Comparison of ENCODE assay signal across 1 cellular context in the genomic region with DNA sequence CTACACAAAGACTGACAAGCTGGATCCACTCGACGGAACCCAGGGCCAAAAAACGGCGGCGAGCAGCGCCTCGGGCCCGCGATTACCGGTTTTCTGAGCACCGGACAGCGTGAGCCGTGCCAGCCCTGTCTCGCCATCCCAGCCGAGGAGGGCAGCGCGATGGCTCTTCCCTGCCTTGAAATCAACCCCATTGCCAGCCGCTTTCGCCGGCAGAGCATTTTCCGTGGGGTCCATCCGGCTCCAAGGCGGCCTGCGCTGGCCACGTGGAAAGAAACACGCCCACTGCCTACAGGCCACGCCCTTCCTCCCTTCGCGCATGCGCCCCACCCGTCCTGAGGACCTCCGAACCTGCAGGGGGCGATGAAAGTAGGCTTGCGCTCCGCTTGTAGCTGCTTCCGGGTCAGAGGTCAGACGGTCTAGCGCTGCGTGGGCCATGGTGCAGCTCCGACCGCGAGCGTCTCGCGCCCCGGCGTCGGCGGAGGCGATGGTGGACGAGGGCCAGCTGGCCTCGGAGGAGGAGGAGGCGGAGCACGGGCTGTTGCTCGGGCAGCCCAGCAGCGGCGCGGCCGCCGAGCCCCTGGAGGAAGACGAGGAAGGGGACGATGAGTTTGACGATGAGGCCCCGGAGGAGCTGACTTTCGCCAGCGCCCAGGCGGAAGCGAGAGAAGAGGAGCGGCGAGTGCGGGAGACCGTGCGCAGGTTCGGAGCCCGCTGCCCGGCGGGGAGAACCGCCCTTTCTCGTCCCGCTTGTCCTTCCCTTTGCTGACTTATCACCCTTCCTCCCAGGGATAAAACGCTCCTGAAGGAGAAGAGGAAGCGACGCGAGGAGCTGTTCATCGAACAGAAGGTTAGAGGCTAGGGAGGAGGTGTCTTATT.
A peak's percentile ranks its signal among the peaks of the same experiment; 100 is the strongest.
TF ChIP-seq lines count a peak whose summit lies in the region.

TSS of gene NOL7 (plus strand) at position 410 of the 876 bp plus-strand sequence. CDS start at position 434, 24 bp downstream.

TF ChIP-seq in K562, 482 proteins besides CTCF, POLR2A, EP300 and RAD21 (continued from another document and continues in another):
- TF ChIP-seq POLR3G (IDR thresholded peaks at IDR 0.05; ENCODE audit: extremely low read depth, insufficient read length, insufficient replicate concordance), result no peak
- peak; percentile 80 for TF ChIP-seq DACH1 (IDR thresholded peaks at IDR 0.05; ENCODE audit: partially characterized antibody)
- peak; percentile 96 for TF ChIP-seq EGR1 (conservative IDR thresholded peaks at IDR 0.05)
- TF ChIP-seq, protein P1, sequence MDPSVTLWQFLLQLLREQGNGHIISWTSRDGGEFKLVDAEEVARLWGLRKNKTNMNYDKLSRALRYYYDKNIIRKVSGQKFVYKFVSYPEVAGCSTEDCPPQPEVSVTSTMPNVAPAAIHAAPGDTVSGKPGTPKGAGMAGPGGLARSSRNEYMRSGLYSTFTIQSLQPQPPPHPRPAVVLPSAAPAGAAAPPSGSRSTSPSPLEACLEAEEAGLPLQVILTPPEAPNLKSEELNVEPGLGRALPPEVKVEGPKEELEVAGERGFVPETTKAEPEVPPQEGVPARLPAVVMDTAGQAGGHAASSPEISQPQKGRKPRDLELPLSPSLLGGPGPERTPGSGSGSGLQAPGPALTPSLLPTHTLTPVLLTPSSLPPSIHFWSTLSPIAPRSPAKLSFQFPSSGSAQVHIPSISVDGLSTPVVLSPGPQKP (CRISPR knock-in tag; IDR thresholded peaks at IDR 0.05), result no peak
- TF ChIP-seq ZBTB2 (IDR thresholded peaks at IDR 0.05), result peak; percentile 97
- no peak for TF ChIP-seq SMARCB1 (IDR thresholded peaks at IDR 0.05; ENCODE audit: insufficient read length, low read depth)
- TF ChIP-seq PHF20 (IDR thresholded peaks at IDR 0.05; ENCODE audit: partially characterized antibody), result peak; percentile 98
- peak; percentile 64 for TF ChIP-seq NFIC (IDR thresholded peaks at IDR 0.05)
- TF ChIP-seq JUNB (CRISPR knock-in tag; conservative IDR thresholded peaks at IDR 0.05), result no peak
- TF ChIP-seq MXI1 (IDR thresholded peaks at IDR 0.05; ENCODE audit: low read depth, low read length), result peak; percentile 99
- no peak for TF ChIP-seq ZNF347 (CRISPR knock-in tag; IDR thresholded peaks at IDR 0.05; ENCODE audit: low read depth)
- TF ChIP-seq SUPT5H (IDR thresholded peaks at IDR 0.05), result peak; percentile 98
- TF ChIP-seq PHB (CRISPR knock-in tag; IDR thresholded peaks at IDR 0.05), result peak; percentile 82; the same call in 1 of the 2 replicates
- peak; percentile 100 for TF ChIP-seq MYC (IDR thresholded peaks at IDR 0.05; ENCODE audit: low read depth, low read length)
- TF ChIP-seq MYC (CRISPR knock-in tag; IDR thresholded peaks at IDR 0.05; ENCODE audit: borderline replicate concordance, low read depth), result peak; percentile 99
- 0 out of 2 replicates have a peak, but pooled peaks have one; percentile 59 for TF ChIP-seq CLOCK (CRISPR knock-in tag; IDR thresholded peaks at IDR 0.05; ENCODE audit: borderline replicate concordance)
- TF ChIP-seq HNRNPUL1 (IDR thresholded peaks at IDR 0.05; ENCODE audit: low read length), result no peak
- peak; percentile 24 for TF ChIP-seq TEAD4 (IDR thresholded peaks at IDR 0.05; ENCODE audit: low read length)
- no peak for TF ChIP-seq TEAD4 (CRISPR knock-in tag; IDR thresholded peaks at IDR 0.05; ENCODE audit: borderline replicate concordance)
- no peak for TF ChIP-seq GABPB2 (CRISPR knock-in tag; conservative IDR thresholded peaks at IDR 0.05)
- peak; percentile 51 for TF ChIP-seq FOSL1 (tag; conservative IDR thresholded peaks at IDR 0.05)
- TF ChIP-seq, protein P2, sequence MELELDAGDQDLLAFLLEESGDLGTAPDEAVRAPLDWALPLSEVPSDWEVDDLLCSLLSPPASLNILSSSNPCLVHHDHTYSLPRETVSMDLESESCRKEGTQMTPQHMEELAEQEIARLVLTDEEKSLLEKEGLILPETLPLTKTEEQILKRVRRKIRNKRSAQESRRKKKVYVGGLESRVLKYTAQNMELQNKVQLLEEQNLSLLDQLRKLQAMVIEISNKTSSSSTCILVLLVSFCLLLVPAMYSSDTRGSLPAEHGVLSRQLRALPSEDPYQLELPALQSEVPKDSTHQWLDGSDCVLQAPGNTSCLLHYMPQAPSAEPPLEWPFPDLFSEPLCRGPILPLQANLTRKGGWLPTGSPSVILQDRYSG (tag; conservative IDR thresholded peaks at IDR 0.05; ENCODE audit: low read depth), result peak; percentile 71
- TF ChIP-seq CBX3 (IDR thresholded peaks at IDR 0.05; ENCODE audit: borderline replicate concordance in 1 of 2, low read length in 2 of 2), result peak in 1 of 2 experiments; percentile 97; a peak in 2 of 3 replicates
- TF ChIP-seq ZNF384 (IDR thresholded peaks at IDR 0.05; ENCODE audit: low read depth, low read length), result 0 out of 2 replicates have a peak, but pooled peaks have one; percentile 43
- TF ChIP-seq ATF3 (IDR thresholded peaks at IDR 0.05), result no peak
- TF ChIP-seq ATF3 (CRISPR knock-in tag; conservative IDR thresholded peaks at IDR 0.05), result peak; percentile 87; the same call in 1 of the 2 replicates
- TF ChIP-seq FOXA3 (CRISPR knock-in tag; conservative IDR thresholded peaks at IDR 0.05 in 1 of 2, IDR thresholded peaks at IDR 0.05 in 1 of 2), result peak in 1 of 2 experiments; percentile 76; a peak in 1 of 4 replicates
- peak; percentile 96 for TF ChIP-seq RB1 (IDR thresholded peaks at IDR 0.05; ENCODE audit: low read depth)
- TF ChIP-seq, protein P3, sequence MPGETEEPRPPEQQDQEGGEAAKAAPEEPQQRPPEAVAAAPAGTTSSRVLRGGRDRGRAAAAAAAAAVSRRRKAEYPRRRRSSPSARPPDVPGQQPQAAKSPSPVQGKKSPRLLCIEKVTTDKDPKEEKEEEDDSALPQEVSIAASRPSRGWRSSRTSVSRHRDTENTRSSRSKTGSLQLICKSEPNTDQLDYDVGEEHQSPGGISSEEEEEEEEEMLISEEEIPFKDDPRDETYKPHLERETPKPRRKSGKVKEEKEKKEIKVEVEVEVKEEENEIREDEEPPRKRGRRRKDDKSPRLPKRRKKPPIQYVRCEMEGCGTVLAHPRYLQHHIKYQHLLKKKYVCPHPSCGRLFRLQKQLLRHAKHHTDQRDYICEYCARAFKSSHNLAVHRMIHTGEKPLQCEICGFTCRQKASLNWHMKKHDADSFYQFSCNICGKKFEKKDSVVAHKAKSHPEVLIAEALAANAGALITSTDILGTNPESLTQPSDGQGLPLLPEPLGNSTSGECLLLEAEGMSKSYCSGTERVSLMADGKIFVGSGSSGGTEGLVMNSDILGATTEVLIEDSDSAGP (CRISPR knock-in tag; IDR thresholded peaks at IDR 0.05), result peak; percentile 85
- TF ChIP-seq CHD7 (IDR thresholded peaks at IDR 0.05; ENCODE audit: low read depth, low read length), result no peak
